ENCODE assay signal across 8 cellular contexts in genomic region chr2:44955593-44956449, GRCh38. TPM values are rescaled to one million over a fixed set of nuclear protein-coding genes. Genes with fewer than 3 reads are reported as not detected.
DNase-seq lines count a peak whose midpoint lies in the region; ATAC-seq and TF ChIP-seq lines count a peak whose summit lies in the region.

No MANE protein-coding gene starts in this region.

- peaks cover 4% of the 10 kb centered on the region; the same call in 1 of the 2 replicates for H3K27me3 ChIP-seq in OCI-LY3 (ENCODE audit: low read depth, low read length)
- no peaks in the 10 kb centered on the region for H3K27me3 ChIP-seq in naive thymus-derived CD4-positive, alpha-beta T cell (ENCODE audit: control insufficient read depth in 2 of 2, insufficient read depth in 2 of 2, low read length in 2 of 2)

- H3K9me3 ChIP-seq in OCI-LY3 (ENCODE audit: insufficient read depth, low read length), result no peaks in the 10 kb centered on the region
- H3K9me3 ChIP-seq in naive thymus-derived CD4-positive, alpha-beta T cell (ENCODE audit: control insufficient read depth in 2 of 3, low read length in 3 of 3), result no peaks in the 10 kb centered on the region

- ATAC-seq in naive thymus-derived CD4-positive, alpha-beta T cell, result peak; percentile 79

- intact Hi-C loops in naive thymus-derived CD4-positive, alpha-beta T cell (cut with micrococcal nuclease), result loop anchor here (1.0 to 2.0 kb wide), 7 partner anchors 15 to 912 kb away; partner anchors contain the start of gene SIX3 (in 1 of the 2)

- peak overlapping the region; percentile 35; the same call in 1 of the 2 replicates for H3K9ac ChIP-seq in OCI-LY3 (ENCODE audit: low read length)

- peak; percentile 98 for TF ChIP-seq CTCF in GM13977 (IDR thresholded peaks at IDR 0.05; ENCODE audit: extremely low read depth, insufficient read depth, missing control alignments)
- peak; percentile 92 for TF ChIP-seq CTCF in OCI-LY3 (IDR thresholded peaks at IDR 0.05; ENCODE audit: low read depth, low read length)
- TF ChIP-seq CTCF in epithelial cell of proximal tubule (conservative IDR thresholded peaks at IDR 0.05; ENCODE audit: low read depth, low read length), result peak; percentile 80

- POLR2A ChIA-PET in naive thymus-derived CD4-positive, alpha-beta T cell (lab: Charles Lee), result no interaction called here

- peak overlapping the region; percentile 84 for H2AFZ ChIP-seq in OCI-LY3 (ENCODE audit: low read depth, low read length)

- H3K4me3 Mint-ChIP-seq in naive thymus-derived CD4-positive, alpha-beta T cell, result peak overlapping the region in 7 of 10 donors; percentile 5 to 72 (median 35)

- H3K27ac ChIP-seq in OCI-LY3 (ENCODE audit: low read length), result no peak overlapping the region
- no peak overlapping the region for H3K27ac ChIP-seq in naive thymus-derived CD4-positive, alpha-beta T cell (ENCODE audit: low read depth, low read length)

- H3K4me2 ChIP-seq in OCI-LY3 (ENCODE audit: low read length), result peak overlapping the region; percentile 81

- peaks cover 49 to 77% (median 64%) of the 10 kb centered on the region in 5 donors for H3K27me3 Mint-ChIP-seq in naive thymus-derived CD4-positive, alpha-beta T cell

- in situ Hi-C loops in GM13977 (cut with MboI; ENCODE audit: low pct_unique_long_range_greater_than_20kb, low sequenced_read_pairs, unreplicated experiment), result no loop called here

- H3K79me2 ChIP-seq in OCI-LY3 (ENCODE audit: low read length), result no peaks in the 10 kb centered on the region

- peaks cover 13 to 32% (median 20%) of the 10 kb centered on the region in 7 donors for H3K4me1 Mint-ChIP-seq in naive thymus-derived CD4-positive, alpha-beta T cell

- no peaks in the 10 kb centered on the region for H3K36me3 Mint-ChIP-seq in naive thymus-derived CD4-positive, alpha-beta T cell

- H4K20me1 ChIP-seq in OCI-LY3 (ENCODE audit: insufficient read depth, low read length), result no peaks in the 10 kb centered on the region

- H3K27ac Mint-ChIP-seq in naive thymus-derived CD4-positive, alpha-beta T cell, result peak overlapping the region in 1 of 9 donors; percentile 62

- H3K4me3 ChIP-seq in OCI-LY3 (ENCODE audit: low read length) (peak overlapping the region; percentile 76), epithelial cell of proximal tubule (ENCODE audit: low read depth, low read length) (peak overlapping the region; percentile 39)
- no peak overlapping the region for H3K4me3 ChIP-seq in naive thymus-derived CD4-positive, alpha-beta T cell (ENCODE audit: low read length)

- H3K36me3 ChIP-seq in OCI-LY3 (replicated peaks; ENCODE audit: low read depth, low read length), result no peaks in the 10 kb centered on the region
- no peaks in the 10 kb centered on the region for H3K36me3 ChIP-seq in naive thymus-derived CD4-positive, alpha-beta T cell (ENCODE audit: control insufficient read depth in 2 of 3, insufficient read depth in 3 of 3, low read length in 3 of 3)

- peak; percentile 40 for DNase-seq in A172 (ENCODE audit: low spot score)
- DNase-seq in GM13977 (ENCODE audit: low spot score), result peak; percentile 89
- DNase-seq in HS-27A (ENCODE audit: low read depth), result peak; percentile 30
- DNase-seq in activated T-cell treated with anti-CD3 and anti-CD28 coated beads for 24 hours (ENCODE audit: low read depth), result peak; percentile 70
- DNase-seq in epithelial cell of proximal tubule (ENCODE audit: low read depth), result no peak
- peak; percentile 25 to 80 (median 64) for DNase-seq in naive thymus-derived CD4-positive, alpha-beta T cell
- peak; percentile 55 to 65 for DNase-seq in stimulated activated CD8-positive, alpha-beta memory T cell treated with anti-CD3 and anti-CD28 coated beads, Interleukin-7, amount 100 ng/mL, for 48 hours (ENCODE audit: extremely low read depth in 1 of 2, low read depth in 1 of 2)

- H3K4me1 ChIP-seq in OCI-LY3 (ENCODE audit: low read length), result peaks cover 8% of the 10 kb centered on the region
- H3K4me1 ChIP-seq in naive thymus-derived CD4-positive, alpha-beta T cell (ENCODE audit: control insufficient read depth in 2 of 2, insufficient read depth in 2 of 2, low read length in 2 of 2), result peaks cover 0 to 10% of the 10 kb centered on the region in 2 donors

- CTCF ChIA-PET in naive thymus-derived CD4-positive, alpha-beta T cell (lab: Charles Lee), result interaction anchor here (0.6 to 3.2 kb wide), 14 partner anchors 8 to 1078 kb away, joined by 3 to 16 read pairs (median 4); no protein-coding TSS in a partner anchor

- no peaks in the 10 kb centered on the region for H3K9me3 Mint-ChIP-seq in naive thymus-derived CD4-positive, alpha-beta T cell

RNA-seq across cellular contexts. Expression of gene SIX3, which starts 14.3 kb away (rescaled TPM):
- total RNA-seq in A172 (2014; rRNA removed; shearing (Covaris generic)), result not detected in 2 replicates
- not detected in 2 replicates for total RNA-seq in epithelial cell of proximal tubule
- total RNA-seq in naive thymus-derived CD4-positive, alpha-beta T cell, result not detected
- not detected for polyA plus RNA-seq in naive thymus-derived CD4-positive, alpha-beta T cell

RNA-seq across cellular contexts. Expression of gene SIX2, which starts 53.4 kb away (rescaled TPM):
- not detected in 2 replicates for total RNA-seq in A172 (2014; rRNA removed; shearing (Covaris generic))
- total RNA-seq in epithelial cell of proximal tubule, result 0.06 and 3.1 TPM in 2 replicates
- total RNA-seq in naive thymus-derived CD4-positive, alpha-beta T cell, result not detected
- polyA plus RNA-seq in naive thymus-derived CD4-positive, alpha-beta T cell, result not detected
